ENCODE assay signal across 8 cellular contexts in the genomic region with DNA sequence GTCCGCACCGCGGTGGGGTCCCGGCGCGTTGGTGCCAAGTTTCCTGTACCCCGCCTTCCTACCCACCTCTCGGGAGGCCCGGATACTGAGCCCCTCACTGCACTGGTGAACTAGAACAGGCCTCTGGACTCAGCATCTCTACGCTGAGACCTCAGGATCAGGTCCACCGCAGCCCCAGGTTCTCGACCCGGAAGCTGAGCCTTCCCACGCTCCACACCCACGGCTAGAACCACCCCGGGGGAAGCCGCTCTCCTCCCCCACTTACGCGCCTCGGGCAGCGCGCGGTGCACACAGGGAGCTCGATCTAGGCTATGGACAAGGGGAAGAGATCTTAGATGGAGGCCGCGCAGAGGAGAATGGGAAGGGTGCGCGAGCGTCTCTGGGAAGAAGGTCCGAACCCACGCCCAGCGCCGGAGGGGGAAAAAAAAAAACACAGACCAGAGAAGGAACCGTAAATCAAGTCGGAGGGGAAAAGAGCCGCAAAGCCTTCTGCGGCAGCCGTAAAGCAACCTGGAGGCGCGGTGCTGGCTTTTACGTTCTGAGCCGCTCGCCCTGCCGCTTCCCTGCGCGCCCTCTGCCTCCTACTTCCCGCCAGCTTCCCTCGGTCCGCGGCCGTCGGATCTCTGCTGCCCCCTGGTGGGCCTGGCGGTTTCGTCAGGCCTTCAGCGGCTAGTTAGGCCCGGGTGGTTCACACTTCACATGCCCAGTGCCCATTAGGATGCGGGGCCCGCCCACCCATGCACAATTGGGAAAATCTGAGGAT. TPM values are rescaled to one million over a fixed set of nuclear protein-coding genes. Genes with fewer than 3 reads are reported as not detected.
DNase-seq lines count a peak whose midpoint lies in the region; TF ChIP-seq lines count a peak whose summit lies in the region.

Gene RAD52, minus strand, starts transcription at position 358 of the 763 bp plus-strand sequence. CDS start 16,636 bp downstream, outside the sequence.

- no peaks in the 10 kb centered on the region for H3K9me2 ChIP-seq in neural cell (ENCODE audit: insufficient read depth, low read length)

- H3K79me2 ChIP-seq in neural cell (replicated peaks; ENCODE audit: insufficient read depth, low read length) = peaks cover 20% of the 10 kb centered on the region

- H3K4me1 ChIP-seq in ES-I3 (ENCODE audit: insufficient read depth, low read length) = no peaks in the 10 kb centered on the region
- H3K4me1 ChIP-seq in stomach smooth muscle (ENCODE audit: control insufficient read depth, insufficient read depth, low read length) = peaks cover 3% of the 10 kb centered on the region

- H3K4me3 ChIP-seq in H7 (ENCODE audit: insufficient read depth, low read depth, low read length) = peak within 1 kb of the TSS; percentile 90
- H3K4me3 ChIP-seq in neural cell (ENCODE audit: low read length) = peak within 1 kb of the TSS; percentile 94
- peak within 1 kb of the TSS; percentile 93 to 94 for H3K4me3 ChIP-seq in stomach smooth muscle (ENCODE audit: low read length in 2 of 2)

- H3K9ac ChIP-seq in ES-I3 (ENCODE audit: low read depth, low read length) (peak within 1 kb of the TSS; percentile 99), neural cell (ENCODE audit: low read length) (peak within 1 kb of the TSS; percentile 93), stomach smooth muscle (ENCODE audit: low read length in 2 of 2) (peak within 1 kb of the TSS; percentile 79 to 88)

- H3K27me3 ChIP-seq in H7 (ENCODE audit: control insufficient read depth, insufficient read depth, low read length) (no peaks in the 10 kb centered on the region), neural cell (ENCODE audit: insufficient read depth, low read depth, low read length) (no peaks in the 10 kb centered on the region), stomach smooth muscle (ENCODE audit: control insufficient read depth in 1 of 2, insufficient read depth in 2 of 2, low read length in 2 of 2) (no peaks in the 10 kb centered on the region)

- peak; percentile 92 for TF ChIP-seq RAD21 in neural cell (conservative IDR thresholded peaks at IDR 0.05)

- H3F3A ChIP-seq in neural cell (ENCODE audit: insufficient read depth, low read length, poor library complexity, severe bottlenecking) = peaks cover 9% of the 10 kb centered on the region

- H2AFZ ChIP-seq in neural cell (ENCODE audit: low read depth, low read length) = peak within 1 kb of the TSS; percentile 94

- H3K27ac ChIP-seq in neural cell (ENCODE audit: low read length) = peak within 1 kb of the TSS; percentile 96
- H3K27ac ChIP-seq in stomach smooth muscle (ENCODE audit: low read length) = peak within 1 kb of the TSS; percentile 85

- H4K20me1 ChIP-seq in neural cell (ENCODE audit: insufficient read depth) = no peaks in the 10 kb centered on the region

- H3K4me2 ChIP-seq in neural cell (ENCODE audit: low read length) = peak within 1 kb of the TSS; percentile 19

- peak; percentile 100 for TF ChIP-seq CTCF in neural cell (IDR thresholded peaks at IDR 0.05; ENCODE audit: poor library complexity, severe bottlenecking)

- H3K9me3 ChIP-seq in ES-I3 (ENCODE audit: control insufficient read depth, insufficient read depth, low read length) = no peaks in the 10 kb centered on the region
- no peaks in the 10 kb centered on the region for H3K9me3 ChIP-seq in neural cell (ENCODE audit: low read length)
- H3K9me3 ChIP-seq in stomach smooth muscle (ENCODE audit: control insufficient read depth in 2 of 2, low read length in 2 of 2) = no peaks in the 10 kb centered on the region

- DNase-seq in H7 (peak; percentile 95), M059J (ENCODE audit: low read depth) (peak; percentile 98), SHP77 treated with DMSO at 0.1 percent for 48 hours (lab: John Stamatoyannopoulos, UW) (peak; percentile 80), activated gamma-delta T cell (lab: John Stamatoyannopoulos, UW) (peak; percentile 87), fibroblast of the conjunctiva (ENCODE audit: low read depth) (peak; percentile 99)

- peak; percentile 49 for TF ChIP-seq EP300 in neural cell (conservative IDR thresholded peaks at IDR 0.05; ENCODE audit: poor library complexity, severe bottlenecking)

- H3K36me3 ChIP-seq in ES-I3 (ENCODE audit: insufficient read depth, low read length) = no peaks in the 10 kb centered on the region
- no peaks in the 10 kb centered on the region for H3K36me3 ChIP-seq in H7 (replicated peaks; ENCODE audit: control insufficient read depth, insufficient read depth, low read length)
- H3K36me3 ChIP-seq in neural cell (ENCODE audit: insufficient read depth, low read length) = no peaks in the 10 kb centered on the region
- H3K36me3 ChIP-seq in stomach smooth muscle (ENCODE audit: control insufficient read depth in 2 of 2, insufficient read depth in 2 of 2, low read length in 2 of 2) = no peaks in the 10 kb centered on the region

TF ChIP-seq in neural cell, 6 proteins besides CTCF, POLR2A, EP300 and RAD21:
- TF ChIP-seq EZH2 (IDR thresholded peaks at IDR 0.05; ENCODE audit: borderline replicate concordance, insufficient read depth, low read length, poor library complexity, severe bottlenecking) (no peak), MXI1 (conservative IDR thresholded peaks at IDR 0.05; ENCODE audit: poor library complexity, severe bottlenecking) (peak; percentile 87), SMC3 (conservative IDR thresholded peaks at IDR 0.05; ENCODE audit: poor library complexity) (peak; percentile 97), POLR2AphosphoS5 (IDR thresholded peaks at IDR 0.05) (peak; percentile 93), TAF1 (IDR thresholded peaks at IDR 0.05; ENCODE audit: low read depth) (peak; percentile 78)
- TF ChIP-seq, protein P1, sequence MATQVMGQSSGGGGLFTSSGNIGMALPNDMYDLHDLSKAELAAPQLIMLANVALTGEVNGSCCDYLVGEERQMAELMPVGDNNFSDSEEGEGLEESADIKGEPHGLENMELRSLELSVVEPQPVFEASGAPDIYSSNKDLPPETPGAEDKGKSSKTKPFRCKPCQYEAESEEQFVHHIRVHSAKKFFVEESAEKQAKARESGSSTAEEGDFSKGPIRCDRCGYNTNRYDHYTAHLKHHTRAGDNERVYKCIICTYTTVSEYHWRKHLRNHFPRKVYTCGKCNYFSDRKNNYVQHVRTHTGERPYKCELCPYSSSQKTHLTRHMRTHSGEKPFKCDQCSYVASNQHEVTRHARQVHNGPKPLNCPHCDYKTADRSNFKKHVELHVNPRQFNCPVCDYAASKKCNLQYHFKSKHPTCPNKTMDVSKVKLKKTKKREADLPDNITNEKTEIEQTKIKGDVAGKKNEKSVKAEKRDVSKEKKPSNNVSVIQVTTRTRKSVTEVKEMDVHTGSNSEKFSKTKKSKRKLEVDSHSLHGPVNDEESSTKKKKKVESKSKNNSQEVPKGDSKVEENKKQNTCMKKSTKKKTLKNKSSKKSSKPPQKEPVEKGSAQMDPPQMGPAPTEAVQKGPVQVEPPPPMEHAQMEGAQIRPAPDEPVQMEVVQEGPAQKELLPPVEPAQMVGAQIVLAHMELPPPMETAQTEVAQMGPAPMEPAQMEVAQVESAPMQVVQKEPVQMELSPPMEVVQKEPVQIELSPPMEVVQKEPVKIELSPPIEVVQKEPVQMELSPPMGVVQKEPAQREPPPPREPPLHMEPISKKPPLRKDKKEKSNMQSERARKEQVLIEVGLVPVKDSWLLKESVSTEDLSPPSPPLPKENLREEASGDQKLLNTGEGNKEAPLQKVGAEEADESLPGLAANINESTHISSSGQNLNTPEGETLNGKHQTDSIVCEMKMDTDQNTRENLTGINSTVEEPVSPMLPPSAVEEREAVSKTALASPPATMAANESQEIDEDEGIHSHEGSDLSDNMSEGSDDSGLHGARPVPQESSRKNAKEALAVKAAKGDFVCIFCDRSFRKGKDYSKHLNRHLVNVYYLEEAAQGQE (IDR thresholded peaks at IDR 0.05; ENCODE audit: borderline replicate concordance) = peak; percentile 85

RNA-seq across cellular contexts. Expression of gene RAD52, which starts in this region (rescaled TPM):
- 8.4 and 16.6 TPM in 2 replicates for total RNA-seq in H7 (2014; rRNA removed; shearing (Covaris generic))
- 4.0 and 4.9 TPM in 2 replicates for total RNA-seq in M059J (2014; rRNA removed; shearing (Covaris generic))
- polyA plus RNA-seq in neural cell = 25.5 and 26.9 TPM in 2 replicates
- 20.3 and 21.9 TPM in 2 replicates for polyA minus RNA-seq in neural cell

Comparison
In these comparisons a context has a peak if more than half of its experiments do, and no peak if none do; other contexts are left out.
1. Peak in every context shown above with its lines: DNase-seq, H3K4me3 ChIP-seq and H3K27ac ChIP-seq.